10 cellular contexts compared by ENCODE assay signal in genomic region chr9:38039090-38039906, GRCh38. TPM values are rescaled to one million over a fixed set of nuclear protein-coding genes. Genes with fewer than 3 reads are reported as not detected.
DNase-seq lines count a peak whose midpoint lies in the region; ATAC-seq and TF ChIP-seq lines count a peak whose summit lies in the region.
"Had no signal": no experiment of that assay in that cellular context is flagged by ENCODE, and none has a peak within 500 bp of the region (broad histone marks: within the 10 kb centered on the region; RNA-seq: fewer than 3 reads in every experiment).

No MANE protein-coding gene starts in this region.

- H3K27ac ChIP-seq in SK-N-MC = peak overlapping the region; percentile 68

- no peaks in the 10 kb centered on the region for H3K4me1 Mint-ChIP-seq in activated naive CD8-positive, alpha-beta T cell treated with anti-CD3 and anti-CD28 coated beads for 36 hours
- H3K4me1 Mint-ChIP-seq in stimulated activated naive B cell treated with anti-CD40 and anti-IgM and Interleukin-4, amounts not matched to agents 10 μg/mL and 1 μg/mL and 100 μg/mL, for 72 hours = peaks cover 12 to 18% of the 10 kb centered on the region in 2 donors

- H3K9me3 ChIP-seq in SK-N-MC (ENCODE audit: low read depth, low read length) = no peaks in the 10 kb centered on the region

- no peaks in the 10 kb centered on the region for H3K36me3 Mint-ChIP-seq in activated naive CD8-positive, alpha-beta T cell treated with anti-CD3 and anti-CD28 coated beads for 36 hours
- H3K36me3 Mint-ChIP-seq in stimulated activated naive B cell treated with anti-CD40 and anti-IgM and Interleukin-4, amounts not matched to agents 10 μg/mL and 1 μg/mL and 100 μg/mL, for 72 hours = no peaks in the 10 kb centered on the region

- no peaks in the 10 kb centered on the region for H3K27me3 Mint-ChIP-seq in activated naive CD8-positive, alpha-beta T cell treated with anti-CD3 and anti-CD28 coated beads for 36 hours
- H3K27me3 Mint-ChIP-seq in stimulated activated naive B cell treated with anti-CD40 and anti-IgM and Interleukin-4, amounts not matched to agents 10 μg/mL and 1 μg/mL and 100 μg/mL, for 72 hours = peaks cover 8 to 28% of the 10 kb centered on the region in 2 donors

- H3K9me3 Mint-ChIP-seq in activated naive CD8-positive, alpha-beta T cell treated with anti-CD3 and anti-CD28 coated beads for 36 hours = no peaks in the 10 kb centered on the region
- no peaks in the 10 kb centered on the region for H3K9me3 Mint-ChIP-seq in stimulated activated naive B cell treated with anti-CD40 and anti-IgM and Interleukin-4, amounts not matched to agents 10 μg/mL and 1 μg/mL and 100 μg/mL, for 72 hours

- TF ChIP-seq CTCF in fibroblast of pulmonary artery (IDR thresholded peaks at IDR 0.05; ENCODE audit: low read length, missing control alignments) = no peak

- no peak overlapping the region for H3K4me3 Mint-ChIP-seq in activated naive CD8-positive, alpha-beta T cell treated with anti-CD3 and anti-CD28 coated beads for 36 hours
- H3K4me3 Mint-ChIP-seq in stimulated activated naive B cell treated with anti-CD40 and anti-IgM and Interleukin-4, amounts not matched to agents 10 μg/mL and 1 μg/mL and 100 μg/mL, for 72 hours = no peak overlapping the region

- peak overlapping the region; percentile 58 for H3K9ac ChIP-seq in SK-N-MC (ENCODE audit: insufficient read length)

- peak; percentile 91 for DNase-seq in H4 (ENCODE audit: low spot score)
- DNase-seq in SK-N-MC (ENCODE audit: low read depth, low spot score) = no peak
- DNase-seq in fibroblast of pulmonary artery (ENCODE audit: low read depth) = peak; percentile 68
- DNase-seq in renal cortical epithelial cell (ENCODE audit: low read depth) = peak; percentile 65
- DNase-seq in D341Med (ENCODE audit: low spot score) = no peak
- no peak for DNase-seq in activated naive CD8-positive, alpha-beta T cell treated with anti-CD3 and anti-CD28 coated beads for 36 hours
- no peak for DNase-seq in stimulated activated naive B cell treated with anti-CD40 and anti-IgM and Interleukin-4, amounts not matched to agents 10 μg/mL and 1 μg/mL and 100 μg/mL, for 72 hours
- DNase-seq: NCI-H446 treated with DMSO at 0.1 percent for 48 hours; stimulated activated CD4-positive, alpha-beta T cell treated with anti-CD3 and anti-CD28 coated beads, Interleukin-4, amount 100 ng/mL, for 4 hours had no signal

- H3K27ac Mint-ChIP-seq in activated naive CD8-positive, alpha-beta T cell treated with anti-CD3 and anti-CD28 coated beads for 36 hours = no peak overlapping the region
- no peak overlapping the region for H3K27ac Mint-ChIP-seq in stimulated activated naive B cell treated with anti-CD40 and anti-IgM and Interleukin-4, amounts not matched to agents 10 μg/mL and 1 μg/mL and 100 μg/mL, for 72 hours

- H3K4me3 ChIP-seq in SK-N-MC (peak overlapping the region; percentile 47), fibroblast of pulmonary artery (replicated peaks; ENCODE audit: low read depth, low read length) (no peak overlapping the region)

- no peak for ATAC-seq in stimulated activated naive B cell treated with anti-CD40 and anti-IgM and Interleukin-4, amounts not matched to agents 10 μg/mL and 1 μg/mL and 100 μg/mL, for 72 hours (replicated peaks)
- ATAC-seq in GM18520 (IDR thresholded peaks at IDR 0.05; ENCODE audit: unreplicated experiment) = no peak

- no peaks in the 10 kb centered on the region for H3K36me3 ChIP-seq in SK-N-MC (ENCODE audit: insufficient read depth, low read length)

RNA-seq across cellular contexts. Expression of gene SHB, which starts 29.7 kb away (rescaled TPM):
- total RNA-seq in H4 (2014; rRNA removed; shearing (Covaris generic)) = 8.7 and 10.1 TPM in 2 replicates
- 36.6 and 37.3 TPM in 2 replicates for total RNA-seq in renal cortical epithelial cell
- total RNA-seq in activated naive CD8-positive, alpha-beta T cell treated with anti-CD3 and anti-CD28 coated beads for 36 hours = 1 to 10 TPM; 1.2 to 1.8 TPM

Comparison
In these comparisons a context has a peak if more than half of its experiments do, and no peak if none do; other contexts are left out.
1. DNase-seq: peak in H4 (single experiment), fibroblast of pulmonary artery (single experiment) and renal cortical epithelial cell (single experiment); none in SK-N-MC (single experiment), D341Med (single experiment), activated naive CD8-positive, alpha-beta T cell treated with anti-CD3 and anti-CD28 coated beads for 36 hours (single experiment) and stimulated activated naive B cell treated with anti-CD40 and anti-IgM and Interleukin-4, amounts not matched to agents 10 μg/mL and 1 μg/mL and 100 μg/mL, for 72 hours (single experiment).